Comparison of ENCODE assay signal across 14 cellular contexts in the genomic region with DNA sequence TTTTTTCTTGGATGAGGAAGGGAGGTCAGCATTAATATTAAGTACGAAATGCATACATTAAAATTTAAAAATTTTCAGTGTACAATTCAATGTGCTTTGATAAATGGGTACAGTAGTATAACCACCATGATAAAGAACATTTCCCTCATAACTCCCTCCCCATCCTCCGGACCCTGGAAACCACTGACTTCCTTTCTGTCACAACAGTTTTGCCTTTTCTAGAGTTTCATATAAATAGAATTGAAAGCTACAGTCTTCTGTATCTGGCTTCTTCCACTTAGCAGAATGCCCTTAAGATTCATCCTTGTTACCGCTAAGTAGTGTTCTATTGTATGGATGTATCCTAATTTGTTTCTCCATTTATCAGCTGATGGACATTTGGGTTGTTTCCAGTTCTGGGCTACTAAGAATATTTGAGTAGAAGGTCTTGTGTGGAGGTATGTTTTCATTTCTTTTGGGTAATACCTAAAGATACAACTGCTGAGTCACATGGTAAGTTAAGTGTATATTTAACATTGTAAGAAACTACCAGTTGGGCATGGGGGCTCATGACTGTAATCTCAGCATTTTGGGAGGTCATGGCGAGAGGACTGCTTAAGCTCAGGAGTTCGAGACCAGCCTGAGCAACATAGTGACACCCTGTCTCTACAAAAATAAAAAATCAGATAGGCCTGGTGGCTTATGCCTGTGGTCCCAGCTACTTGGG. TPM values are rescaled to one million over a fixed set of nuclear protein-coding genes. Genes with fewer than 3 reads are reported as not detected.
DNase-seq lines count a peak whose midpoint lies in the region; ATAC-seq and FAIRE-seq lines count a peak whose summit lies in the region.
"Had no signal": no experiment of that assay in that cellular context is flagged by ENCODE, and none has a peak within 500 bp of the region (broad histone marks: within the 10 kb centered on the region; RNA-seq: fewer than 3 reads in every experiment).

No MANE protein-coding gene starts in this region.

- peak; percentile 44 for FAIRE-seq in GM18507 (lab: Jason Lieb, UNC)
- FAIRE-seq: A204.1, G401.6 had no signal

- POLR2A ChIA-PET in T-cell (lab: Charles Lee), result interaction anchor here in 1 of 2 donors (0.7 kb wide), 1 partner anchor 10 kb away, joined by 5 read pairs; no protein-coding TSS in a partner anchor

- in situ Hi-C loops in ACHN (cut with HindIII; ENCODE audit: low pct_ligation_motif_present, low pct_unique_long_range_greater_than_20kb, low sequenced_read_pairs), result no loop called here

- peaks cover 28% of the 10 kb centered on the region for H3K36me3 Mint-ChIP-seq in T-helper 2 cell treated with Interferon-gamma antibody and Interleukin-4, amounts not matched to agents 5 μg/mL and 100 μg/mL, for 36 hours (ENCODE audit: low read depth)
- peaks cover 20% of the 10 kb centered on the region for H3K36me3 Mint-ChIP-seq in T-cell
- no peaks in the 10 kb centered on the region for H3K36me3 Mint-ChIP-seq in naive B cell

- H3K4me1 Mint-ChIP-seq in T-helper 2 cell treated with Interferon-gamma antibody and Interleukin-4, amounts not matched to agents 5 μg/mL and 100 μg/mL, for 36 hours (ENCODE audit: low read depth), result peaks cover 25% of the 10 kb centered on the region
- H3K4me1 Mint-ChIP-seq in T-cell, result peaks cover 70 to 83% (median 73%) of the 10 kb centered on the region in 3 donors
- peaks cover 51 to 78% (median 77%) of the 10 kb centered on the region in 3 donors for H3K4me1 Mint-ChIP-seq in naive B cell

- H3K27me3 Mint-ChIP-seq in T-helper 2 cell treated with Interferon-gamma antibody and Interleukin-4, amounts not matched to agents 5 μg/mL and 100 μg/mL, for 36 hours (ENCODE audit: low read depth), result no peaks in the 10 kb centered on the region
- H3K27me3 Mint-ChIP-seq in T-cell, result no peaks in the 10 kb centered on the region
- no peaks in the 10 kb centered on the region for H3K27me3 Mint-ChIP-seq in naive B cell

- CTCF ChIA-PET in T-cell (lab: Charles Lee), result interaction anchor here in 1 of 2 donors (0.5 kb wide), 1 partner anchor 24 kb away, joined by 4 read pairs; no protein-coding TSS in a partner anchor

- peak in 3 of 4 experiments; percentile 32 to 51 (median 38) for ATAC-seq in T-cell (replicated peaks in 1 of 4)
- no peak for ATAC-seq in naive B cell (ENCODE audit: low read depth in 2 of 2)
- no peak for ATAC-seq in HG02970 (IDR thresholded peaks at IDR 0.05; ENCODE audit: low FRiP score, unreplicated experiment)
- ATAC-seq in esophagus mucosa, result no peak

- H3K4me3 Mint-ChIP-seq in T-helper 2 cell treated with Interferon-gamma antibody and Interleukin-4, amounts not matched to agents 5 μg/mL and 100 μg/mL, for 36 hours, result peak overlapping the region; percentile 42
- peak overlapping the region in 1 of 3 donors; percentile 8 for H3K4me3 Mint-ChIP-seq in T-cell
- H3K4me3 Mint-ChIP-seq in naive B cell, result peak overlapping the region in 7 of 8 donors; percentile 3 to 72 (median 58)

- DNase-seq in T-helper 2 cell treated with Interferon-gamma antibody and Interleukin-4, amounts not matched to agents 5 μg/mL and 100 μg/mL, for 36 hours (ENCODE audit: low spot score), result no peak
- DNase-seq in T-helper 2 cell (no peak), GM18507 (ENCODE audit: extremely low spot score, insufficient read length, low read depth) (no peak), T-cell (no peak), naive B cell (no peak), ACHN (no peak)
- DNase-seq: NCI-H1417 treated with DMSO at 0.1 percent for 48 hours; SJCRH30; stimulated activated CD4-positive, alpha-beta T cell treated with anti-CD3 and anti-CD28 coated beads, Interleukin-4, amount 100 ng/mL, for 4 hours; transverse colon had no signal

- peaks cover 10% of the 10 kb centered on the region for H3K9me3 Mint-ChIP-seq in T-helper 2 cell treated with Interferon-gamma antibody and Interleukin-4, amounts not matched to agents 5 μg/mL and 100 μg/mL, for 36 hours
- H3K9me3 Mint-ChIP-seq in T-cell (peaks cover 0 to 4% (median 0%) of the 10 kb centered on the region in 3 donors), naive B cell (no peaks in the 10 kb centered on the region)

- H3K27ac Mint-ChIP-seq in T-helper 2 cell treated with Interferon-gamma antibody and Interleukin-4, amounts not matched to agents 5 μg/mL and 100 μg/mL, for 36 hours, result peak overlapping the region; percentile 64
- peak overlapping the region; percentile 41 to 63 for H3K27ac Mint-ChIP-seq in T-cell
- H3K27ac Mint-ChIP-seq in naive B cell, result peak overlapping the region in 5 of 6 donors; percentile 3 to 90 (median 67)

RNA-seq across cellular contexts. Expression of gene ABI1, which starts 30.8 kb away (rescaled TPM):
- total RNA-seq in T-cell (10 to 100 TPM; 51.9 to 78.8 (median 60.0) TPM), esophagus mucosa (67.0 TPM)
- 100 to 1,000 TPM in 5 of 6 donors, 10 to 100 TPM in 1; 85.7 to 122 (median 108) TPM for polyA plus RNA-seq in naive B cell (ENCODE audit: low read depth in 6 of 6)

Comparison
In these comparisons a context has a peak if more than half of its experiments do, and no peak if none do; other contexts are left out.
1. ATAC-seq: peak in T-cell (3 of 4); none in naive B cell (0 of 2), HG02970 (single experiment) and esophagus mucosa (single experiment).
2. Peak in every context shown above with its lines, with median percentiles within 50 percentile points of each other: H3K27ac Mint-ChIP-seq.